Comparison of ENCODE assay signal across 18 cellular contexts in the genomic region with DNA sequence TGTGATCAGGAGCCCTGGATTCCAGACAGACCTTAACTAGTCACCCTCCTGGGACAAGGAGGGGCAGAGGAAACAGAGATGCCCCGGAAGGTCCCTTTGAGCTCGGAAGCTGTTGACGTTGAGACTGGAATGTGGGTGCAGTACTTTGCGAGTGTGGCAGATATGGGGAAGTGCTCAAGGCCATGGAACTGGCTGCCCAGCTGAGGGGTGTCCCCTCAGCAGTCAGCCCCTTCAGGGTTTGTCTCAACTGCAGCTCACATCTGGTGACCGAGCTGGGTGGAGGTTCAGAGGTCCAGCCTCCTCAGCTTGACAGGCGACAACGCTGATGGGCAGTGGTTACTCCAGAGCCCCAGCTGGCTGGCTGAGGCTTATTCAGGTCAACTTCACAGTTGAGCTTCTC.
A peak's percentile ranks its signal among the peaks of the same experiment; 100 is the strongest.
DNase-seq lines count a peak whose midpoint lies in the region; ATAC-seq and TF ChIP-seq lines count a peak whose summit lies in the region.
"Had no signal": no experiment of that assay in that cellular context is flagged by ENCODE, and none has a peak within 500 bp of the region (broad histone marks: within the 10 kb centered on the region; RNA-seq: fewer than 3 reads in every experiment).

No MANE protein-coding gene starts in this region.

- TF ChIP-seq CTCF in neural progenitor cell (IDR thresholded peaks at IDR 0.05): no peak

- no peaks in the 10 kb centered on the region for H3K36me3 ChIP-seq in neural progenitor cell
- H3K36me3 ChIP-seq: BE2C, BLaER1 had no signal

- peaks cover 5% of the 10 kb centered on the region for H3K4me1 ChIP-seq in neural progenitor cell
- H3K4me1 ChIP-seq: BE2C, BLaER1 had no signal

- no peak overlapping the region for H3K4me2 ChIP-seq in neural progenitor cell
- H3K4me2 ChIP-seq: BLaER1 had no signal

- H3K4me3 ChIP-seq in neural progenitor cell: no peak overlapping the region
- H3K4me3 ChIP-seq: BLaER1 had no signal

- H3K27me3 ChIP-seq in neural progenitor cell: no peaks in the 10 kb centered on the region
- H3K27me3 ChIP-seq: BE2C, BLaER1 had no signal

- H3F3A ChIP-seq in neural progenitor cell (ENCODE audit: low read depth): no peaks in the 10 kb centered on the region

- no peaks in the 10 kb centered on the region for H3K9me3 Mint-ChIP-seq in neural progenitor cell
- H3K9me3 Mint-ChIP-seq: CD14-positive monocyte had no signal

- H4K20me1 ChIP-seq in neural progenitor cell (ENCODE audit: low read depth): no peaks in the 10 kb centered on the region
- H4K20me1 ChIP-seq: BLaER1 had no signal

- no peaks in the 10 kb centered on the region for H3K79me2 ChIP-seq in neural progenitor cell (ENCODE audit: low read depth)

- no peak overlapping the region for H3K4me3 Mint-ChIP-seq in neural progenitor cell
- H3K4me3 Mint-ChIP-seq: CD14-positive monocyte; CD4-positive, alpha-beta memory T cell; CD4-positive, CD25-positive, alpha-beta regulatory T cell; CD8-positive, alpha-beta memory T cell had no signal

- H3K4me1 Mint-ChIP-seq in neural progenitor cell: peaks cover 2% of the 10 kb centered on the region
- H3K4me1 Mint-ChIP-seq: CD14-positive monocyte; CD4-positive, alpha-beta memory T cell; CD8-positive, alpha-beta memory T cell had no signal

- H3K36me3 Mint-ChIP-seq in neural progenitor cell: no peaks in the 10 kb centered on the region
- H3K36me3 Mint-ChIP-seq: CD14-positive monocyte; CD4-positive, alpha-beta memory T cell; CD4-positive, CD25-positive, alpha-beta regulatory T cell; CD8-positive, alpha-beta memory T cell had no signal

- H3K9me3 ChIP-seq in neural progenitor cell (ENCODE audit: low read depth): no peaks in the 10 kb centered on the region
- H3K9me3 ChIP-seq: BE2C, BLaER1, Caco-2 had no signal

- peak overlapping the region; percentile 11 for H3K27ac Mint-ChIP-seq in neural progenitor cell
- H3K27ac Mint-ChIP-seq: CD14-positive monocyte; CD4-positive, alpha-beta memory T cell; CD4-positive, CD25-positive, alpha-beta regulatory T cell; CD8-positive, alpha-beta memory T cell had no signal

- no peak overlapping the region for H3K27ac ChIP-seq in neural progenitor cell
- H3K27ac ChIP-seq: BLaER1 had no signal

- DNase-seq in neural progenitor cell (ENCODE audit: low spot score): no peak
- DNase-seq in SKM-1 (lab: John Stamatoyannopoulos, UW; ENCODE audit: unreplicated experiment): no peak
- no peak for DNase-seq in NCI-H1694 treated with DMSO at 0.1 percent for 48 hours (lab: John Stamatoyannopoulos, UW)
- DNase-seq: 8988T; ACHN; BE2C; C1 segment of cervical spinal cord; Caco-2; Calu3; CD4-positive, alpha-beta memory T cell; CD4-positive, CD25-positive, alpha-beta regulatory T cell; CD8-positive, alpha-beta memory T cell; DMS79 treated with DMSO at 0.1 percent for 48 hours; GF-D8 had no signal

- H3K27me3 Mint-ChIP-seq in neural progenitor cell (ENCODE audit: insufficient read depth, low read depth): peaks cover 11% of the 10 kb centered on the region

- no peak overlapping the region for H2AFZ ChIP-seq in neural progenitor cell (replicated peaks)

- H3K9ac ChIP-seq in neural progenitor cell: no peak overlapping the region
- H3K9ac ChIP-seq: BLaER1 had no signal

- ATAC-seq in esophagus mucosa: peak; percentile 31
- ATAC-seq in GM21390 (IDR thresholded peaks at IDR 0.05; ENCODE audit: unreplicated experiment): no peak
